Comparison of ENCODE assay signal across 1 cellular context in the genomic region with DNA sequence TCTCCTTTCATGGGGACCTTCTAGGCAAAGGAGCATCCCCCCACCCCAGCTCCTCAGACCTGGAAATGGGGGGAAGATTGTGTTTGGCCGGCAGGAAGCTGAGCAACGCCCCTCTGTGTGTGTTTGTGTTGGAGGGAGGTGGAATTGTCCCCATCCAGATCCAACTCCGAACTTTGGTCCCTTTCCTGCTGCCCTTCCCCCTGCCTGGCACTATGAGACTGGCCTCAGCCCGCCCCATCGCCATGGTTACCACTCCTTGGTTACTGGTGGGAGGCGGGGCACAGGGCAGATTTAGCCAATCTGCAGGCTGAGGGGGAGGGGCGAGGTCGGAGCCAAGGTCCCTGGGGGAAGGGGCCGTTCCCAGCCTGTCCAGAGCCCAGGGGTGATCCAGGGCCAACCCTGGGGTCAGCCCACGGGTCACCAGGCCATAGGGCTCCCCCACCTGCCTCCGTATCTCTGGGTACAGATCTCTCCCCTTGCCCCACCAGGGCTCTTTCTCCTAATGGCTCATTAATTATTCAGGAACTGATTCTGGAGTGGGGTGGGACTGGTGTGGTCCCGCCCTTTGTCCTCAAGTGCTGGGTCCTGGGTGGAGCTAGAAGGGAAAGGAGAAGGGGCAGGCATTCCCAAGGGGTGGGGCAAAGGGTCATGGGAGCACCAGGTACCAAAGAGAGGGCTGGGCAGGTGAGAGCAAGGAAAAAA.
TF ChIP-seq lines count a peak whose summit lies in the region.

No MANE protein-coding gene starts in this region.

TF ChIP-seq in HepG2, 621 proteins besides CTCF, POLR2A, EP300 and RAD21 (continued from another document):
- TF ChIP-seq ZNF609 (CRISPR knock-in tag; IDR thresholded peaks at IDR 0.05; ENCODE audit: borderline replicate concordance) (peak; percentile 81; the same call in 1 of the 2 replicates), NFIB (CRISPR knock-in tag; IDR thresholded peaks at IDR 0.05; ENCODE audit: borderline replicate concordance) (no peak), PHF5A (CRISPR knock-in tag; IDR thresholded peaks at IDR 0.05; ENCODE audit: low read depth, unreplicated experiment) (peak; percentile 62), ZKSCAN8 (CRISPR knock-in tag; IDR thresholded peaks at IDR 0.05; ENCODE audit: borderline replicate concordance) (peak; percentile 29; the same call in 1 of the 2 replicates), ZNF101 (CRISPR knock-in tag; IDR thresholded peaks at IDR 0.05; ENCODE audit: borderline replicate concordance, low read depth) (no peak), ZNF253 (CRISPR knock-in tag; IDR thresholded peaks at IDR 0.05; ENCODE audit: borderline replicate concordance) (no peak), ZSCAN12 (CRISPR knock-in tag; IDR thresholded peaks at IDR 0.05) (no peak), ONECUT2 (CRISPR knock-in tag; IDR thresholded peaks at IDR 0.05) (no peak), SIN3B (IDR thresholded peaks at IDR 0.05; ENCODE audit: low read length) (no peak), CREB1 (IDR thresholded peaks at IDR 0.05) (no peak), CREB1 (CRISPR knock-in tag; IDR thresholded peaks at IDR 0.05) (peak; percentile 74), NFKBIZ (CRISPR knock-in tag; IDR thresholded peaks at IDR 0.05) (peak; percentile 57; the same call in 1 of the 2 replicates), TOPORS (CRISPR knock-in tag; IDR thresholded peaks at IDR 0.05) (peak; percentile 68; the same call in 1 of the 2 replicates), GATAD2A (CRISPR knock-in tag; IDR thresholded peaks at IDR 0.05) (peak; percentile 58), ATF7-NPFF (CRISPR knock-in tag; IDR thresholded peaks at IDR 0.05; ENCODE audit: low read depth) (0 out of 2 replicates have a peak, but pooled peaks have one; percentile 57), ZNF430 (CRISPR knock-in tag; IDR thresholded peaks at IDR 0.05) (peak; percentile 30; the same call in 1 of the 2 replicates), ZNF382 (CRISPR knock-in tag; IDR thresholded peaks at IDR 0.05; ENCODE audit: borderline replicate concordance) (no peak), NAIF1 (CRISPR knock-in tag; IDR thresholded peaks at IDR 0.05; ENCODE audit: borderline replicate concordance) (no peak), NR3C1 (CRISPR knock-in tag; IDR thresholded peaks at IDR 0.05) (no peak), ZNF3 (CRISPR knock-in tag; IDR thresholded peaks at IDR 0.05) (no peak), AKNA (CRISPR knock-in tag; IDR thresholded peaks at IDR 0.05; ENCODE audit: borderline replicate concordance) (no peak), ZNF33B (CRISPR knock-in tag; IDR thresholded peaks at IDR 0.05) (0 out of 2 replicates have a peak, but pooled peaks have one; percentile 23), KAT8 (CRISPR knock-in tag; IDR thresholded peaks at IDR 0.05) (no peak), ZNF513 (CRISPR knock-in tag; conservative IDR thresholded peaks at IDR 0.05) (no peak), ZNF569 (CRISPR knock-in tag; IDR thresholded peaks at IDR 0.05; ENCODE audit: borderline replicate concordance) (no peak), ZNF333 (CRISPR knock-in tag; IDR thresholded peaks at IDR 0.05; ENCODE audit: borderline replicate concordance) (no peak), MEIS1 (CRISPR knock-in tag; IDR thresholded peaks at IDR 0.05; ENCODE audit: borderline replicate concordance) (peak; percentile 58; the same call in 1 of the 2 replicates)
- TF ChIP-seq, protein P1, sequence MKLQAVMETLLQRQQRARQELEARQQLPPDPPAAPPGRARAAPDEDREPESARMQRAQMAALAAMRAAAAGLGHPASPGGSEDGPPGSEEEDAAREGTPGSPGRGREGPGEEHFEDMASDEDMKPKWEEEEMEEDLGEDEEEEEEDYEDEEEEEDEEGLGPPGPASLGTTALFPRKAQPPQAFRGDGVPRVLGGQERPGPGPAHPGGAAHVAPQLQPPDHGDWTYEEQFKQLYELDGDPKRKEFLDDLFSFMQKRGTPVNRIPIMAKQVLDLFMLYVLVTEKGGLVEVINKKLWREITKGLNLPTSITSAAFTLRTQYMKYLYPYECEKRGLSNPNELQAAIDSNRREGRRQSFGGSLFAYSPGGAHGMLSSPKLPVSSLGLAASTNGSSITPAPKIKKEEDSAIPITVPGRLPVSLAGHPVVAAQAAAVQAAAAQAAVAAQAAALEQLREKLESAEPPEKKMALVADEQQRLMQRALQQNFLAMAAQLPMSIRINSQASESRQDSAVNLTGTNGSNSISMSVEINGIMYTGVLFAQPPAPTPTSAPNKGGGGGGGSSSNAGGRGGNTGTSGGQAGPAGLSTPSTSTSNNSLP (IDR thresholded peaks at IDR 0.05; ENCODE audit: low read depth, low read length): peak; percentile 66; the same call in 1 of the 2 replicates
- TF ChIP-seq, protein P2, sequence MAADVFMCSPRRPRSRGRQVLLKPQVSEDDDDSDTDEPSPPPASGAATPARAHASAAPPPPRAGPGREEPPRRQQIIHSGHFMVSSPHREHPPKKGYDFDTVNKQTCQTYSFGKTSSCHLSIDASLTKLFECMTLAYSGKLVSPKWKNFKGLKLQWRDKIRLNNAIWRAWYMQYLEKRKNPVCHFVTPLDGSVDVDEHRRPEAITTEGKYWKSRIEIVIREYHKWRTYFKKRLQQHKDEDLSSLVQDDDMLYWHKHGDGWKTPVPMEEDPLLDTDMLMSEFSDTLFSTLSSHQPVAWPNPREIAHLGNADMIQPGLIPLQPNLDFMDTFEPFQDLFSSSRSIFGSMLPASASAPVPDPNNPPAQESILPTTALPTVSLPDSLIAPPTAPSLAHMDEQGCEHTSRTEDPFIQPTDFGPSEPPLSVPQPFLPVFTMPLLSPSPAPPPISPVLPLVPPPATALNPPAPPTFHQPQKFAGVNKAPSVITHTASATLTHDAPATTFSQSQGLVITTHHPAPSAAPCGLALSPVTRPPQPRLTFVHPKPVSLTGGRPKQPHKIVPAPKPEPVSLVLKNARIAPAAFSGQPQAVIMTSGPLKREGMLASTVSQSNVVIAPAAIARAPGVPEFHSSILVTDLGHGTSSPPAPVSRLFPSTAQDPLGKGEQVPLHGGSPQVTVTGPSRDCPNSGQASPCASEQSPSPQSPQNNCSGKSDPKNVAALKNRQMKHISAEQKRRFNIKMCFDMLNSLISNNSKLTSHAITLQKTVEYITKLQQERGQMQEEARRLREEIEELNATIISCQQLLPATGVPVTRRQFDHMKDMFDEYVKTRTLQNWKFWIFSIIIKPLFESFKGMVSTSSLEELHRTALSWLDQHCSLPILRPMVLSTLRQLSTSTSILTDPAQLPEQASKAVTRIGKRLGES (CRISPR knock-in tag; IDR thresholded peaks at IDR 0.05; ENCODE audit: borderline replicate concordance): no peak
- TF ChIP-seq, protein P3, sequence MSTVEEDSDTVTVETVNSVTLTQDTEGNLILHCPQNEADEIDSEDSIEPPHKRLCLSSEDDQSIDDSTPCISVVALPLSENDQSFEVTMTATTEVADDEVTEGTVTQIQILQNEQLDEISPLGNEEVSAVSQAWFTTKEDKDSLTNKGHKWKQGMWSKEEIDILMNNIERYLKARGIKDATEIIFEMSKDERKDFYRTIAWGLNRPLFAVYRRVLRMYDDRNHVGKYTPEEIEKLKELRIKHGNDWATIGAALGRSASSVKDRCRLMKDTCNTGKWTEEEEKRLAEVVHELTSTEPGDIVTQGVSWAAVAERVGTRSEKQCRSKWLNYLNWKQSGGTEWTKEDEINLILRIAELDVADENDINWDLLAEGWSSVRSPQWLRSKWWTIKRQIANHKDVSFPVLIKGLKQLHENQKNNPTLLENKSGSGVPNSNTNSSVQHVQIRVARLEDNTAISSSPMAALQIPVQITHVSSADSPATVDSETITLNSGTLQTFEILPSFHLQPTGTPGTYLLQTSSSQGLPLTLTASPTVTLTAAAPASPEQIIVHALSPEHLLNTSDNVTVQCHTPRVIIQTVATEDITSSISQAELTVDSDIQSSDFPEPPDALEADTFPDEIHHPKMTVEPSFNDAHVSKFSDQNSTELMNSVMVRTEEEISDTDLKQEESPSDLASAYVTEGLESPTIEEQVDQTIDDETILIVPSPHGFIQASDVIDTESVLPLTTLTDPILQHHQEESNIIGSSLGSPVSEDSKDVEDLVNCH (CRISPR knock-in tag; IDR thresholded peaks at IDR 0.05): no peak
